ENCODE assay signal across 9 cellular contexts in genomic region chr2:191115391-191115790, GRCh38. TPM values are rescaled to one million over a fixed set of nuclear protein-coding genes. Genes with fewer than 3 reads are reported as not detected.
DNase-seq lines count a peak whose midpoint lies in the region; ATAC-seq and TF ChIP-seq lines count a peak whose summit lies in the region.
"Had no signal": no experiment of that assay in that cellular context is flagged by ENCODE, and none has a peak within 500 bp of the region (broad histone marks: within the 10 kb centered on the region; RNA-seq: fewer than 3 reads in every experiment).

No MANE protein-coding gene starts in this region.

- H3K4me1 ChIP-seq in prostate gland (replicated peaks): no peaks in the 10 kb centered on the region

- no peaks in the 10 kb centered on the region for H3K36me3 ChIP-seq in prostate gland

- H3K27ac Mint-ChIP-seq in stimulated activated memory B cell treated with anti-CD40 and anti-IgM and Interleukin-4, amounts not matched to agents 10 μg/mL and 1 μg/mL and 100 μg/mL, for 72 hours: no peak overlapping the region
- no peak overlapping the region for H3K27ac Mint-ChIP-seq in osteocyte (ENCODE audit: unreplicated experiment)

- no peaks in the 10 kb centered on the region for H3K27me3 ChIP-seq in prostate gland (replicated peaks; ENCODE audit: insufficient read depth)

- TF ChIP-seq CTCF in osteocyte (IDR thresholded peaks at IDR 0.05) (no peak), prostate gland (IDR thresholded peaks at IDR 0.05) (no peak)

- H3K27ac ChIP-seq in prostate gland: no peak overlapping the region

- DNase-seq in activated T-cell treated with anti-CD3 and anti-CD28 coated beads for 1 hour (ENCODE audit: low read depth) (peak; percentile 19), RKO (ENCODE audit: low spot score) (peak; percentile 37), amniotic epithelial cell (ENCODE audit: low read depth) (peak; percentile 11), osteocyte (ENCODE audit: extremely low spot score, unreplicated experiment) (no peak), prostate gland (ENCODE audit: low spot score) (no peak), NCI-H774 (lab: John Stamatoyannopoulos, UW) (no peak)
- DNase-seq in activated T-cell treated with anti-CD3 and anti-CD28 coated beads, Interleukin-2, amount 50 U/mL, for 1 hour: no peak
- DNase-seq: ACHN had no signal

- WGBS in prostate gland: 94% methylated on average over 3 of the region's 3 CpGs

- peak; percentile 45 for ATAC-seq in stimulated activated memory B cell treated with anti-CD40 and anti-IgM and Interleukin-4, amounts not matched to agents 10 μg/mL and 1 μg/mL and 100 μg/mL, for 72 hours

- no peak for TF ChIP-seq POLR2A in prostate gland (IDR thresholded peaks at IDR 0.05)

- H3K9me3 Mint-ChIP-seq in stimulated activated memory B cell treated with anti-CD40 and anti-IgM and Interleukin-4, amounts not matched to agents 10 μg/mL and 1 μg/mL and 100 μg/mL, for 72 hours: no peaks in the 10 kb centered on the region
- H3K9me3 Mint-ChIP-seq in osteocyte (ENCODE audit: unreplicated experiment): no peaks in the 10 kb centered on the region

- peaks cover 17% of the 10 kb centered on the region for H3K4me1 Mint-ChIP-seq in stimulated activated memory B cell treated with anti-CD40 and anti-IgM and Interleukin-4, amounts not matched to agents 10 μg/mL and 1 μg/mL and 100 μg/mL, for 72 hours
- H3K4me1 Mint-ChIP-seq in osteocyte (ENCODE audit: unreplicated experiment): no peaks in the 10 kb centered on the region

- intact Hi-C loops in prostate gland (cut with DNase I): no loop called here

- H3K4me3 Mint-ChIP-seq in stimulated activated memory B cell treated with anti-CD40 and anti-IgM and Interleukin-4, amounts not matched to agents 10 μg/mL and 1 μg/mL and 100 μg/mL, for 72 hours: no peak overlapping the region
- H3K4me3 Mint-ChIP-seq in osteocyte (ENCODE audit: unreplicated experiment): no peak overlapping the region

- peaks cover 9% of the 10 kb centered on the region for H3K27me3 Mint-ChIP-seq in stimulated activated memory B cell treated with anti-CD40 and anti-IgM and Interleukin-4, amounts not matched to agents 10 μg/mL and 1 μg/mL and 100 μg/mL, for 72 hours
- H3K27me3 Mint-ChIP-seq in osteocyte (ENCODE audit: unreplicated experiment): peaks cover 2% of the 10 kb centered on the region

- H3K9me3 ChIP-seq in prostate gland: no peaks in the 10 kb centered on the region

- H3K4me3 ChIP-seq in prostate gland: no peak overlapping the region

- peaks cover 5% of the 10 kb centered on the region for H3K36me3 Mint-ChIP-seq in stimulated activated memory B cell treated with anti-CD40 and anti-IgM and Interleukin-4, amounts not matched to agents 10 μg/mL and 1 μg/mL and 100 μg/mL, for 72 hours
- H3K36me3 Mint-ChIP-seq in osteocyte (ENCODE audit: unreplicated experiment): no peaks in the 10 kb centered on the region

RNA-seq across cellular contexts. Expression of gene STAT4, which starts 35.4 kb away (rescaled TPM):
- total RNA-seq in osteocyte (0.47 and 1.3 TPM in 2 replicates), prostate gland (1 to 10 TPM in 1 of 2 donors, under 1 TPM in 1; 0.41 to 8.8 TPM)

Comparison
In these comparisons a context has a peak if more than half of its experiments do, and no peak if none do; other contexts are left out.
1. DNase-seq: peak in activated T-cell treated with anti-CD3 and anti-CD28 coated beads for 1 hour (single experiment), RKO (single experiment) and amniotic epithelial cell (single experiment); none in activated T-cell treated with anti-CD3 and anti-CD28 coated beads, Interleukin-2, amount 50 U/mL, for 1 hour (single experiment), osteocyte (single experiment), prostate gland (single experiment) and NCI-H774 (single experiment).